Comparison of ENCODE assay signal across 36 cellular contexts in genomic region chr7:37713613-37714012, GRCh38. TPM values are rescaled to one million over a fixed set of nuclear protein-coding genes. Genes with fewer than 3 reads are reported as not detected.
"Had no signal": no experiment of that assay in that cellular context is flagged by ENCODE, and none has a peak within 500 bp of the region (broad histone marks: within the 10 kb centered on the region; RNA-seq: fewer than 3 reads in every experiment).

No MANE protein-coding gene starts in this region.

- H3K9me3 Mint-ChIP-seq: activated CD4-positive, alpha-beta memory T cell treated with anti-CD3 and anti-CD28 coated beads for 36 hours; activated CD4-positive, alpha-beta T cell treated with anti-CD3 and anti-CD28 coated beads, Interleukin-2, amount 10 ng/mL, durations not matched to agents 24 days and 14 days; activated naive CD4-positive, alpha-beta T cell treated with anti-CD3 and anti-CD28 coated beads for 36 hours; activated naive CD8-positive, alpha-beta T cell treated with anti-CD3 and anti-CD28 coated beads for 36 hours; activated T-helper 1 cell treated with anti-CD3 and anti-CD28 coated beads, Interleukin-12 subunit alpha, Interleukin-12 subunit beta, Interleukin-2, Interleukin-4 antibody, amounts not matched to agents 30 ng/mL and 10 ng/mL and 1 ng/mL, durations not matched to agents 14 hours and 24 hours and 36 hours; stimulated activated memory B cell treated with anti-CD40 and anti-IgM and Interleukin-4, amounts not matched to agents 10 μg/mL and 1 μg/mL and 100 μg/mL, for 72 hours had no signal

- H3K36me3 ChIP-seq: ascending aorta, gastrocnemius medialis, left ventricle myocardium inferior, pancreas, prostate gland, stomach, tibial artery, upper lobe of right lung had no signal

- H3K27me3 Mint-ChIP-seq: activated naive CD8-positive, alpha-beta T cell treated with anti-CD3 and anti-CD28 coated beads for 36 hours; brain; stimulated activated memory B cell treated with anti-CD40 and anti-IgM and Interleukin-4, amounts not matched to agents 10 μg/mL and 1 μg/mL and 100 μg/mL, for 72 hours had no signal

- H3K36me3 Mint-ChIP-seq: activated CD4-positive, alpha-beta memory T cell treated with anti-CD3 and anti-CD28 coated beads for 36 hours; activated naive CD8-positive, alpha-beta T cell treated with anti-CD3 and anti-CD28 coated beads for 36 hours; brain; stimulated activated memory B cell treated with anti-CD40 and anti-IgM and Interleukin-4, amounts not matched to agents 10 μg/mL and 1 μg/mL and 100 μg/mL, for 72 hours had no signal

- H3K9me3 ChIP-seq: ascending aorta, gastrocnemius medialis, left ventricle myocardium inferior, mucosa of descending colon, pancreas, prostate gland, stomach, tibial artery, upper lobe of right lung had no signal

- DNase-seq: activated CD4-positive, alpha-beta memory T cell treated with anti-CD3 and anti-CD28 coated beads for 36 hours; activated CD4-positive, alpha-beta T cell treated with anti-CD3 and anti-CD28 coated beads, Interleukin-2, amount 10 ng/mL, durations not matched to agents 24 days and 14 days; activated CD4-positive, CD25-positive, alpha-beta regulatory T cell treated with anti-CD3 and anti-CD28 coated beads, Interleukin-2, amount 50 U/mL, for 72 hours; activated CD8-positive, alpha-beta memory T cell treated with anti-CD3 and anti-CD28 coated beads, Interleukin-2, amount 50 U/mL, for 4 hours; activated effector memory CD4-positive, alpha-beta T cell treated with anti-CD3 and anti-CD28 coated beads, Interleukin-2, amount 50 U/mL, for 16 hours; activated naive CD4-positive, alpha-beta T cell treated with anti-CD3 and anti-CD28 coated beads for 36 hours; activated naive CD8-positive, alpha-beta T cell treated with anti-CD3 and anti-CD28 coated beads for 36 hours; activated T-cell treated with anti-CD3 and anti-CD28 coated beads, Interleukin-2, amount 50 U/mL, for 1 hour; dorsolateral prefrontal cortex; effector memory CD4-positive, alpha-beta T cell; erythroblast; gastrocnemius medialis; glutamatergic neuron; islet precursor cell; left ventricle myocardium inferior; mucosa of descending colon; nucleus accumbens; pancreas; retina; stimulated activated CD4-positive, alpha-beta T cell treated with anti-CD3 and anti-CD28 coated beads, Interleukin-4, amount 100 ng/mL, for 24 hours; stimulated activated CD8-positive, alpha-beta memory T cell treated with anti-CD3 and anti-CD28 coated beads, Interleukin-4, amount 100 ng/mL, for 48 hours; stomach; tibial artery; upper lobe of right lung had no signal

- H3K4me3 Mint-ChIP-seq: activated CD4-positive, alpha-beta memory T cell treated with anti-CD3 and anti-CD28 coated beads for 36 hours; activated CD4-positive, alpha-beta T cell treated with anti-CD3 and anti-CD28 coated beads, Interleukin-2, amount 10 ng/mL, durations not matched to agents 24 days and 14 days; activated naive CD4-positive, alpha-beta T cell treated with anti-CD3 and anti-CD28 coated beads for 36 hours; activated naive CD8-positive, alpha-beta T cell treated with anti-CD3 and anti-CD28 coated beads for 36 hours; activated T-helper 1 cell treated with anti-CD3 and anti-CD28 coated beads, Interleukin-12 subunit alpha, Interleukin-12 subunit beta, Interleukin-2, Interleukin-4 antibody, amounts not matched to agents 30 ng/mL and 10 ng/mL and 1 ng/mL, durations not matched to agents 14 hours and 24 hours and 36 hours; brain; stimulated activated memory B cell treated with anti-CD40 and anti-IgM and Interleukin-4, amounts not matched to agents 10 μg/mL and 1 μg/mL and 100 μg/mL, for 72 hours had no signal

- FAIRE-seq: pancreas had no signal

- H3K4me1 ChIP-seq: ascending aorta, gastrocnemius medialis, pancreas, prostate gland, stomach, upper lobe of right lung had no signal

- H3K4me3 ChIP-seq: ascending aorta, coronary artery, dorsolateral prefrontal cortex, gastrocnemius medialis, left ventricle myocardium inferior, lung, mucosa of descending colon, pancreas, prostate gland, skin epidermis, stomach, tibial artery, upper lobe of right lung had no signal

- H3K27ac ChIP-seq: ascending aorta, coronary artery, dorsolateral prefrontal cortex, gastrocnemius medialis, left ventricle myocardium inferior, pancreas, prostate gland, skin epidermis, stomach, tibial artery, upper lobe of right lung had no signal

- H3K27me3 ChIP-seq: ascending aorta, gastrocnemius medialis, pancreas, stomach, tibial artery, upper lobe of right lung had no signal

- ATAC-seq: gastrocnemius medialis; mucosa of descending colon; pancreas; sciatic nerve; stimulated activated memory B cell treated with anti-CD40 and anti-IgM and Interleukin-4, amounts not matched to agents 10 μg/mL and 1 μg/mL and 100 μg/mL, for 72 hours; upper lobe of right lung had no signal

- H3K4me1 Mint-ChIP-seq: stimulated activated memory B cell treated with anti-CD40 and anti-IgM and Interleukin-4, amounts not matched to agents 10 μg/mL and 1 μg/mL and 100 μg/mL, for 72 hours had no signal

- H3K27ac Mint-ChIP-seq: activated CD4-positive, alpha-beta memory T cell treated with anti-CD3 and anti-CD28 coated beads for 36 hours; activated CD4-positive, alpha-beta T cell treated with anti-CD3 and anti-CD28 coated beads, Interleukin-2, amount 10 ng/mL, durations not matched to agents 24 days and 14 days; activated naive CD4-positive, alpha-beta T cell treated with anti-CD3 and anti-CD28 coated beads for 36 hours; activated naive CD8-positive, alpha-beta T cell treated with anti-CD3 and anti-CD28 coated beads for 36 hours; activated T-helper 1 cell treated with anti-CD3 and anti-CD28 coated beads, Interleukin-12 subunit alpha, Interleukin-12 subunit beta, Interleukin-2, Interleukin-4 antibody, amounts not matched to agents 30 ng/mL and 10 ng/mL and 1 ng/mL, durations not matched to agents 14 hours and 24 hours and 36 hours; brain; stimulated activated memory B cell treated with anti-CD40 and anti-IgM and Interleukin-4, amounts not matched to agents 10 μg/mL and 1 μg/mL and 100 μg/mL, for 72 hours had no signal

RNA-seq across cellular contexts. Expression of gene GPR141, which starts 30.0 kb away (rescaled TPM):
- total RNA-seq: activated CD4-positive, alpha-beta memory T cell treated with anti-CD3 and anti-CD28 coated beads for 36 hours; activated CD4-positive, alpha-beta T cell treated with anti-CD3 and anti-CD28 coated beads, Interleukin-2, amount 10 ng/mL, durations not matched to agents 24 days and 14 days; activated CD8-positive, alpha-beta memory T cell treated with anti-CD3 and anti-CD28 coated beads for 36 hours; activated naive CD4-positive, alpha-beta T cell treated with anti-CD3 and anti-CD28 coated beads for 36 hours; activated naive CD8-positive, alpha-beta T cell treated with anti-CD3 and anti-CD28 coated beads for 36 hours; activated T-helper 1 cell treated with anti-CD3 and anti-CD28 coated beads, Interleukin-12 subunit alpha, Interleukin-12 subunit beta, Interleukin-2, Interleukin-4 antibody, amounts not matched to agents 30 ng/mL and 10 ng/mL and 1 ng/mL, durations not matched to agents 14 hours and 24 hours and 36 hours; ascending aorta; cerebellum; gastrocnemius medialis had no signal
- polyA plus RNA-seq: neural cell, pancreas had no signal
